Comparison of ENCODE assay signal across 8 cellular contexts in the genomic region with DNA sequence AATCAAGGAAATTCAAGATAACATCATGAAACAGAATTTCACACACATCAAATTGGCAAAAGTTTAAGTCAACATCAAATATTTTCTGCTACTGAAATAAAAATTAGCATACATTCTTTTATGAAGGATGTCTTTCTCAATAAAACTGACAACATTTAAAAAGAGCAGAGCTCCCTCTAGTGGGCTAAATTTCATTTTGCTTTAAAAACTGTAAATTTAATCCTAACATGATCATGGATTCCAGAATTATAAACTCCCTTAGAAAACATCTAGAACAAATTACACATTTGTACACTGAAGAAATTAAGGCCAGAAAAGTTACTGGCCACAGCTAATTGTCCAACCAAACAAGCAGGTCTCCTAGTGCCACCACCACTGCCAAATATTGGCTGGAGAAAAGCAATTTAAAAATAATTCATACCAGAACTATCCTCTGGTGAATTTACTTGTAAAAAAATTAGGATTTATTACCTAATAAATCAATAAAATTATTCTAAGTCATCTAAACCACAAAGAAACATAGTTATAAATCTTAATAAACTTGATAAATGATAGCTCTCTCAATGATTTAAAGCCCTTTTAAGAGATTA. TPM values are rescaled to one million over a fixed set of nuclear protein-coding genes. Genes with fewer than 3 reads are reported as not detected.
DNase-seq lines count a peak whose midpoint lies in the region; ATAC-seq and TF ChIP-seq lines count a peak whose summit lies in the region.

No MANE protein-coding gene starts in this region.

- no peaks in the 10 kb centered on the region for H3K27me3 Mint-ChIP-seq in Caco-2 (ENCODE audit: insufficient read depth, unreplicated experiment)
- no peaks in the 10 kb centered on the region for H3K27me3 Mint-ChIP-seq in HFFc6 (ENCODE audit: insufficient read depth)

- peaks cover 40% of the 10 kb centered on the region for H3K4me1 ChIP-seq in Caco-2
- H3K4me1 ChIP-seq in left lung, result no peaks in the 10 kb centered on the region

- POLR2A ChIA-PET in Caco-2 (lab: Charles Lee), result no interaction called here

- no TSS peak for BruUV-seq in Caco-2 (replicated peaks; lab: Mats Ljungman, UMichigan)

- no peak overlapping the region for H3K27ac ChIP-seq in left lung

- H3K9me3 ChIP-seq in Caco-2, result no peaks in the 10 kb centered on the region
- no peaks in the 10 kb centered on the region for H3K9me3 ChIP-seq in left lung

- CTCF ChIA-PET in Caco-2 (lab: Charles Lee), result interaction anchor here (0.6 to 1.4 kb wide), 3 partner anchors 19 to 292 kb away, joined by 3 to 7 read pairs (median 5); a partner anchor contains a TSS

- no peak overlapping the region for H3K4me3 ChIP-seq in Caco-2 (ENCODE audit: low read depth, low read length)
- H3K4me3 ChIP-seq in left lung, result no peak overlapping the region

- peak; percentile 36 for ATAC-seq in left lung

- DNase-seq in Caco-2 (peak in 1 of 2 experiments; percentile 38), HFFc6 (peak; percentile 11), amniotic epithelial cell (ENCODE audit: low read depth) (peak; percentile 46), left lung (no peak), C1 segment of cervical spinal cord (lab: John Stamatoyannopoulos, UW) (no peak), NK-92 (lab: John Stamatoyannopoulos, UW; ENCODE audit: unreplicated experiment) (no peak), DMS153 (lab: John Stamatoyannopoulos, UW) (no peak)
- DNase-seq in activated naive CD4-positive, alpha-beta T cell treated with Interleukin-2 at 50 U/mL for 16 hours, result no peak

- H3K4me1 Mint-ChIP-seq in Caco-2 (ENCODE audit: low read depth, unreplicated experiment), result peaks cover 33% of the 10 kb centered on the region
- H3K4me1 Mint-ChIP-seq in HFFc6 (ENCODE audit: low read depth), result no peaks in the 10 kb centered on the region

- no peaks in the 10 kb centered on the region for H3K9me3 Mint-ChIP-seq in Caco-2 (ENCODE audit: unreplicated experiment)
- H3K9me3 Mint-ChIP-seq in HFFc6, result no peaks in the 10 kb centered on the region

- intact Hi-C loops in Caco-2 (cut with micrococcal nuclease; ENCODE audit: unreplicated experiment), result loop anchor here (5.0 kb wide), 1 partner anchor 372 kb away; no protein-coding TSS in a partner anchor
- intact Hi-C loops in left lung (cut with DNase I), result loop anchor here in 1 of 2 donors (5.0 kb wide), 1 partner anchor 857 kb away; no protein-coding TSS in a partner anchor

- H3K36me3 ChIP-seq in Caco-2 (ENCODE audit: control insufficient read depth, insufficient read depth, low read length), result peaks cover 2% of the 10 kb centered on the region; the same call in 1 of the 2 replicates
- no peaks in the 10 kb centered on the region for H3K36me3 ChIP-seq in left lung

- H3K4me3 Mint-ChIP-seq in Caco-2 (ENCODE audit: unreplicated experiment) (no peak overlapping the region), HFFc6 (no peak overlapping the region)

- peak; percentile 45 to 50 for TF ChIP-seq CTCF in Caco-2 (IDR thresholded peaks at IDR 0.05; ENCODE audit: insufficient read depth in 1 of 2, low read depth in 1 of 2, low read length in 1 of 2, severe bottlenecking in 1 of 2, unreplicated experiment in 1 of 2)
- peak; percentile 91 for TF ChIP-seq CTCF in HFFc6 (IDR thresholded peaks at IDR 0.05)
- TF ChIP-seq CTCF in left lung (IDR thresholded peaks at IDR 0.05), result peak; percentile 46 to 60

- H3K27ac Mint-ChIP-seq in Caco-2 (ENCODE audit: unreplicated experiment), result no peak overlapping the region
- H3K27ac Mint-ChIP-seq in HFFc6, result no peak overlapping the region

- H3K36me3 Mint-ChIP-seq in Caco-2 (ENCODE audit: insufficient read depth, unreplicated experiment) (peaks cover 33% of the 10 kb centered on the region), HFFc6 (ENCODE audit: low read depth) (no peaks in the 10 kb centered on the region)

- H3K27me3 ChIP-seq in Caco-2 (replicated peaks; ENCODE audit: control insufficient read depth, insufficient read depth, low read length), result no peaks in the 10 kb centered on the region
- H3K27me3 ChIP-seq in left lung, result no peaks in the 10 kb centered on the region

RNA-seq across cellular contexts. Expression of a gene that starts 31.2 kb away (rescaled TPM):
- total RNA-seq in Caco-2 (2022), result 44.9 and 46.7 TPM in 2 replicates
- 1 to 10 TPM; 2.7 to 8.5 (median 6.5) TPM for total RNA-seq in HFFc6 (2021; fragmentation: NEBNext Ultra II Directional; extraction: Animal tissue kit (Norgen Biotek cat#: 25700))
- total RNA-seq in left lung, result 1 to 10 TPM; 1.3 to 3.0 TPM

Comparison
In these comparisons a context has a peak if more than half of its experiments do, and no peak if none do; other contexts are left out.
1. DNase-seq: peak in HFFc6 (single experiment) and amniotic epithelial cell (single experiment); none in left lung (0 of 2), activated naive CD4-positive, alpha-beta T cell treated with Interleukin-2 at 50 U/mL for 16 hours (single experiment), C1 segment of cervical spinal cord (0 of 14), NK-92 (single experiment) and DMS153 (single experiment).
2. Peak in every context shown above with its lines, with median percentiles within 50 percentile points of each other: CTCF ChIP-seq.